8 cellular contexts compared by ENCODE assay signal in the genomic region with DNA sequence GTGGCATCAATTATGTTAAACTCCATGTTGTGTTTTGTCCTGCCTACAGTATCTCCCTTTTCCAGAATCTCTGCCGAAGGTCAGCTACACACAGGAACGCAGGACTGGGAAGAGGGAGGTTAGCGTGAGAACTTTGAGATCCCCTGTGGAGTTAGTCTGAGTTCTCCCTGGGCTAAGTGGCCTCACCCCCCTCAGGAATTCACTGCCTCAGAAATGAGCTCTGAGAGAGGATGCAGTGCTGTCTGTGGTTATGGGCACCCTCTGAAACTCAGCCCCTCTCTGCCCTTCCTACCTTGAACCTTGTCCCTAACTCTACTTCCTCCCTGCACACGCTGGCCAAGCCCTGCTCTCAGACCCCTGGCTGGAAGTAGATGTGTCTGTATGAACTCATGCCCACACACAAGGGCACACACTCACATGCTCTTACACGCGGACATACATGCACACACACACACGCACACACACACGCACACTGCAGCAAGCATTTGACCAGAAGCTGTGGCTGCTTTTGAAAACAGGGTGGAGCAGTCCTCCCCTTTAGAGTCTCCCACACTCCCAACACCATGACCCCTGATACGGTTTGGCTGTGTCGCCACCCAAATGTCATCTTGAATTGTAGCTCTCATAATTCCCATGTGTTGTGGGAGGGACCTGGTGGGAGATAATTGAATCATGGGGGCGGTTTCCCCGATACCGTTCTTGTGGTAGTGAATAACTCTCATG. TPM values are rescaled to one million over a fixed set of nuclear protein-coding genes. Genes with fewer than 3 reads are reported as not detected.
DNase-seq lines count a peak whose midpoint lies in the region; ATAC-seq and TF ChIP-seq lines count a peak whose summit lies in the region.

No MANE protein-coding gene starts in this region.

- H3K9me3 Mint-ChIP-seq in HFFc6 = no peaks in the 10 kb centered on the region
- H3K9me3 Mint-ChIP-seq in stimulated activated memory B cell treated with anti-CD40 and anti-IgM and Interleukin-4, amounts not matched to agents 10 μg/mL and 1 μg/mL and 100 μg/mL, for 72 hours = no peaks in the 10 kb centered on the region

- H3K27me3 Mint-ChIP-seq in HFFc6 (ENCODE audit: insufficient read depth) = peaks cover 26% of the 10 kb centered on the region
- peaks cover 34% of the 10 kb centered on the region for H3K27me3 Mint-ChIP-seq in stimulated activated memory B cell treated with anti-CD40 and anti-IgM and Interleukin-4, amounts not matched to agents 10 μg/mL and 1 μg/mL and 100 μg/mL, for 72 hours

- ATAC-seq in left lobe of liver = no peak
- no peak for ATAC-seq in stimulated activated memory B cell treated with anti-CD40 and anti-IgM and Interleukin-4, amounts not matched to agents 10 μg/mL and 1 μg/mL and 100 μg/mL, for 72 hours
- ATAC-seq in HG03378 (IDR thresholded peaks at IDR 0.05; ENCODE audit: unreplicated experiment) = no peak

- H3K27ac Mint-ChIP-seq in HFFc6 = no peak overlapping the region; the same call in 1 of the 2 replicates
- no peak overlapping the region for H3K27ac Mint-ChIP-seq in stimulated activated memory B cell treated with anti-CD40 and anti-IgM and Interleukin-4, amounts not matched to agents 10 μg/mL and 1 μg/mL and 100 μg/mL, for 72 hours

- TF ChIP-seq CTCF in AG09309 (IDR thresholded peaks at IDR 0.05; ENCODE audit: control insufficient read depth, insufficient read depth, low read depth, low read length, missing control alignments) (no peak), HFFc6 (IDR thresholded peaks at IDR 0.05) (no peak), astrocyte of the spinal cord (IDR thresholded peaks at IDR 0.05; ENCODE audit: low read depth, low read length) (no peak)

- H3K4me3 ChIP-seq in AG09309 (ENCODE audit: control insufficient read depth, low read depth, low read length) = no peak overlapping the region
- H3K4me3 ChIP-seq in astrocyte of the spinal cord (ENCODE audit: low read depth, low read length) = no peak overlapping the region

- H3K36me3 Mint-ChIP-seq in HFFc6 (ENCODE audit: low read depth) = no peaks in the 10 kb centered on the region
- H3K36me3 Mint-ChIP-seq in stimulated activated memory B cell treated with anti-CD40 and anti-IgM and Interleukin-4, amounts not matched to agents 10 μg/mL and 1 μg/mL and 100 μg/mL, for 72 hours = no peaks in the 10 kb centered on the region

- H3K4me1 Mint-ChIP-seq in HFFc6 (ENCODE audit: low read depth) = peaks cover 25% of the 10 kb centered on the region
- H3K4me1 Mint-ChIP-seq in stimulated activated memory B cell treated with anti-CD40 and anti-IgM and Interleukin-4, amounts not matched to agents 10 μg/mL and 1 μg/mL and 100 μg/mL, for 72 hours = peaks cover 25% of the 10 kb centered on the region

- peak; percentile 45 for DNase-seq in AG09309 (ENCODE audit: low read depth)
- DNase-seq in HFFc6 = peak; percentile 51
- peak; percentile 75 for DNase-seq in astrocyte of the spinal cord (ENCODE audit: low read depth, low spot score)
- peak; percentile 19 for DNase-seq in left lobe of liver (ENCODE audit: low spot score)
- no peak for DNase-seq in anterior cingulate cortex (lab: John Stamatoyannopoulos, UW)
- no peak for DNase-seq in medulla oblongata (ENCODE audit: extremely low spot score)

- in situ Hi-C loops in astrocyte of the spinal cord (cut with HindIII; ENCODE audit: low sequenced_read_pairs) = no loop called here

- H3K4me3 Mint-ChIP-seq in HFFc6 = peak overlapping the region; percentile 78
- no peak overlapping the region for H3K4me3 Mint-ChIP-seq in stimulated activated memory B cell treated with anti-CD40 and anti-IgM and Interleukin-4, amounts not matched to agents 10 μg/mL and 1 μg/mL and 100 μg/mL, for 72 hours

RNA-seq across cellular contexts. Expression of gene VIPR1, which starts 5.3 kb away (rescaled TPM):
- not detected for total RNA-seq in HFFc6 (2021; fragmentation: NEBNext Ultra II Directional; extraction: Animal tissue kit (Norgen Biotek cat#: 25700))
- 27.0 TPM for total RNA-seq in left lobe of liver

Comparison
In these comparisons a context has a peak if more than half of its experiments do, and no peak if none do; other contexts are left out.
1. DNase-seq: peak in AG09309 (single experiment), HFFc6 (single experiment), astrocyte of the spinal cord (single experiment) and left lobe of liver (single experiment); none in anterior cingulate cortex (0 of 58) and medulla oblongata (single experiment).
2. RNA of gene VIPR1, which starts 5.3 kb away (total RNA-seq): 27.0 TPM in left lobe of liver (single experiment); not detected in HFFc6; every median in the first group is over 10 times any median in the second.